Comparison of ENCODE assay signal across 22 cellular contexts in the genomic region with DNA sequence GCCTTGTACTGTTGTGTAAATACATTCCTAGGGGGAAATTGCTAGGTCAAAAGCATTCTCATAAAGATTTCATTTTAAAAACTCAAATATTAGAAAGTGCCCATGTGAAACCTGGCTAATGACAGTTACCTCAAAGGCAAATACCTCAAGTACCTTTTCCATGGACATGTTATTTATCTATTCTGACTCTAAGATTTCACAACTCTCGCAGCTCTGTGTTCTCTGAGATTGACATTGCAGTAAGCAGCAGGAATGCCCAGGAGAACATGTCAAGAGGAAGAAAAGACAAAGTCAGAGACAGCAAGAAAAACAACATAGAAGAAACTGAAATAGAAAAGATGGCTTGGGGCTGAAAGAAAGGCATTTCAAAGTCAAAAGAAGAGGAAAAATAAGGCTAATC.
"Had no signal": no experiment of that assay in that cellular context is flagged by ENCODE, and none has a peak within 500 bp of the region (broad histone marks: within the 10 kb centered on the region; RNA-seq: fewer than 3 reads in every experiment).

No MANE protein-coding gene starts in this region.

- ATAC-seq: esophagus mucosa; heart right ventricle; naive thymus-derived CD4-positive, alpha-beta T cell; stimulated activated naive B cell treated with anti-CD40 and anti-IgM and Interleukin-4, amounts not matched to agents 10 μg/mL and 1 μg/mL and 100 μg/mL, for 72 hours; stimulated activated naive CD8-positive, alpha-beta T cell treated with anti-CD3 and anti-CD28 coated beads, Interleukin-15, amount 100 ng/mL, for 72 hours had no signal

- DNase-seq: colonic mucosa; dermis blood vessel endothelial cell; effector CD4-positive, alpha-beta T cell; heart right ventricle; hypothalamus; left ventricle myocardium inferior; naive thymus-derived CD4-positive, alpha-beta T cell; nephron progenitor cell; sigmoid colon; stimulated activated CD4-positive, alpha-beta T cell treated with anti-CD3 and anti-CD28 coated beads, Interleukin-2, amount 100 ng/mL, for 24 hours; stimulated activated CD4-positive, alpha-beta T cell treated with anti-CD3 and anti-CD28 coated beads, Interleukin-4, amount 100 ng/mL, for 4 hours; stimulated activated naive B cell treated with anti-CD40 and anti-IgM and Interleukin-4, amounts not matched to agents 10 μg/mL and 1 μg/mL and 100 μg/mL, for 72 hours; stimulated activated naive CD8-positive, alpha-beta T cell treated with anti-CD3 and anti-CD28 coated beads, Interleukin-15, amount 100 ng/mL, for 72 hours; testis; transverse colon had no signal

- H3K9me3 ChIP-seq: colonic mucosa, heart right ventricle, left ventricle myocardium inferior, neutrophil, sigmoid colon, testis, transverse colon had no signal

- H3K4me3 ChIP-seq: colonic mucosa, heart right ventricle, left ventricle myocardium inferior, lung, sigmoid colon, skin epidermis, testis, transverse colon had no signal

- H3K27me3 ChIP-seq: colonic mucosa, heart right ventricle, neutrophil, sigmoid colon, testis, transverse colon had no signal

- H3K4me1 ChIP-seq: colonic mucosa, heart right ventricle, left ventricle myocardium inferior, sigmoid colon, testis, transverse colon had no signal

- H3K27ac ChIP-seq: colonic mucosa, heart right ventricle, left ventricle myocardium inferior, neutrophil, sigmoid colon, testis, transverse colon had no signal

- FAIRE-seq: frontal cortex, keratinocyte, urothelium cell line had no signal

- H3K36me3 ChIP-seq: colonic mucosa, heart right ventricle, left ventricle myocardium inferior, neutrophil, sigmoid colon, transverse colon had no signal
